ENCODE assay signal across 8 cellular contexts in genomic region chr2:19933351-19933981, GRCh38. TPM values are rescaled to one million over a fixed set of nuclear protein-coding genes. Genes with fewer than 3 reads are reported as not detected.
DNase-seq lines count a peak whose midpoint lies in the region; ATAC-seq lines count a peak whose summit lies in the region.

No MANE protein-coding gene starts in this region.

- ATAC-seq in GM19035 (IDR thresholded peaks at IDR 0.05; ENCODE audit: unreplicated experiment) (peak; percentile 74), HG03175 (IDR thresholded peaks at IDR 0.05; ENCODE audit: unreplicated experiment) (peak; percentile 62), GM21717 (IDR thresholded peaks at IDR 0.05; ENCODE audit: unreplicated experiment) (no peak), sciatic nerve (no peak)

- DNase-seq in T47D (ENCODE audit: low read depth in 1 of 2, low spot score in 1 of 2) (peak; percentile 11 to 79), pulmonary artery endothelial cell (ENCODE audit: low read depth, low spot score) (peak; percentile 90), DMS79 (lab: John Stamatoyannopoulos, UW) (no peak), NCI-H1694 (lab: John Stamatoyannopoulos, UW) (no peak), sciatic nerve (ENCODE audit: low spot score) (no peak)

- in situ Hi-C loops in T47D (cut with HindIII; ENCODE audit: low pct_unique_long_range_greater_than_20kb, low sequenced_read_pairs), result no loop called here

- intact Hi-C loops in sciatic nerve (cut with DNase I), result no loop called here

RNA-seq across cellular contexts. Expression of gene TTC32, which starts 31.7 kb away (rescaled TPM):
- 6.2 and 6.4 TPM in 2 replicates for total RNA-seq in pulmonary artery endothelial cell
- total RNA-seq in sciatic nerve, result 18.8 TPM

RNA-seq across cellular contexts. Expression of gene WDR35, which starts 56.4 kb away (rescaled TPM):
- total RNA-seq in pulmonary artery endothelial cell (13.6 and 16.7 TPM in 2 replicates), sciatic nerve (16.4 TPM)

Comparison
In these comparisons a context has a peak if more than half of its experiments do, and no peak if none do; other contexts are left out.
1. ATAC-seq: peak in GM19035 (single experiment) and HG03175 (single experiment); none in GM21717 (single experiment) and sciatic nerve (single experiment).
2. DNase-seq: peak in T47D (2 of 2) and pulmonary artery endothelial cell (single experiment); none in DMS79 (single experiment), NCI-H1694 (single experiment) and sciatic nerve (single experiment).